ENCODE assay signal across 20 cellular contexts in genomic region chr3:190318666-190319065, GRCh38. TPM values are rescaled to one million over a fixed set of nuclear protein-coding genes. Genes with fewer than 3 reads are reported as not detected.
A peak's percentile ranks its signal among the peaks of the same experiment; 100 is the strongest.
DNase-seq lines count a peak whose midpoint lies in the region; ATAC-seq and TF ChIP-seq lines count a peak whose summit lies in the region.
"Had no signal": no experiment of that assay in that cellular context is flagged by ENCODE, and none has a peak within 500 bp of the region (broad histone marks: within the 10 kb centered on the region; RNA-seq: fewer than 3 reads in every experiment).

No MANE protein-coding gene starts in this region.

- H3K27ac ChIP-seq in body of pancreas: peak overlapping the region; percentile 37 to 86 (median 73)
- H3K27ac ChIP-seq in right lobe of liver: peak overlapping the region; percentile 93 to 98 (median 96)
- H3K27ac ChIP-seq: cardiac muscle cell, gastroesophageal sphincter, thyroid gland had no signal

- DNase-seq in Caki2 (ENCODE audit: low read depth): peak; percentile 70
- DNase-seq in GM13977 (ENCODE audit: low spot score): peak; percentile 33
- DNase-seq in body of pancreas: no peak
- DNase-seq in right lobe of liver: no peak
- DNase-seq in stimulated activated CD4-positive, alpha-beta T cell treated with anti-CD3 and anti-CD28 coated beads, Interleukin-4, amount 100 ng/mL, for 24 hours: no peak
- DNase-seq in stimulated activated CD4-positive, alpha-beta T cell treated with anti-CD3 and anti-CD28 coated beads, Interleukin-2, amount 100 ng/mL, for 24 hours: no peak
- DNase-seq in foreskin fibroblast: no peak
- no peak for DNase-seq in dermis blood vessel endothelial cell
- DNase-seq: BE2C; effector memory CD4-positive, alpha-beta T cell; Kasumi-1; mesendoderm; NCI-H1436; NCI-H524; stimulated activated CD4-positive, alpha-beta T cell treated with anti-CD3 and anti-CD28 coated beads, Interleukin-2, amount 100 ng/mL, for 48 hours; stimulated activated CD8-positive, alpha-beta memory T cell treated with anti-CD3 and anti-CD28 coated beads, Interleukin-4, amount 100 ng/mL, for 48 hours; thyroid gland had no signal

- ATAC-seq in body of pancreas (no peak), right lobe of liver (peak in 3 of 4 donors; percentile 1 to 8 (median 7))
- ATAC-seq: gastroesophageal sphincter, sciatic nerve had no signal

- peaks cover 38% of the 10 kb centered on the region for H3K4me1 ChIP-seq in body of pancreas
- peaks cover 0 to 34% (median 0%) of the 10 kb centered on the region in 4 donors for H3K4me1 ChIP-seq in right lobe of liver
- H3K4me1 ChIP-seq: BE2C had no signal

- H3K27me3 ChIP-seq in body of pancreas: no peaks in the 10 kb centered on the region
- H3K27me3 ChIP-seq in right lobe of liver: no peaks in the 10 kb centered on the region
- H3K27me3 ChIP-seq: thyroid gland had no signal

- in situ Hi-C loops in Caki2 (cut with HindIII; ENCODE audit: low pct_unique_long_range_greater_than_20kb, low sequenced_read_pairs): loop anchor here (25.0 kb wide), 1 partner anchor 356 kb away; no protein-coding TSS in a partner anchor
- in situ Hi-C loops in GM13977 (cut with MboI; ENCODE audit: low pct_unique_long_range_greater_than_20kb, low sequenced_read_pairs, unreplicated experiment): no loop called here

- no peak for TF ChIP-seq CTCF in GM13977 (IDR thresholded peaks at IDR 0.05; ENCODE audit: extremely low read depth, insufficient read depth, missing control alignments)
- TF ChIP-seq CTCF in body of pancreas (IDR thresholded peaks at IDR 0.05): no peak
- no peak for TF ChIP-seq CTCF in right lobe of liver (IDR thresholded peaks at IDR 0.05)
- TF ChIP-seq CTCF in foreskin fibroblast (IDR thresholded peaks at IDR 0.05; ENCODE audit: low read depth, low read length): no peak

- intact Hi-C loops in body of pancreas (cut with DNase I): no loop called here
- intact Hi-C loops in right lobe of liver (cut with DNase I): no loop called here

- H3K4me3 ChIP-seq in body of pancreas (peak overlapping the region in 1 of 2 donors; percentile 1), right lobe of liver (peak overlapping the region; percentile 73 to 83 (median 82)), foreskin fibroblast (ENCODE audit: low read depth in 1 of 2, low read length in 2 of 2) (no peak overlapping the region)
- H3K4me3 ChIP-seq: cardiac muscle cell, gastroesophageal sphincter, thyroid gland had no signal

- H3K9me3 ChIP-seq in body of pancreas: no peaks in the 10 kb centered on the region
- H3K9me3 ChIP-seq in right lobe of liver: no peaks in the 10 kb centered on the region
- H3K9me3 ChIP-seq: BE2C, gastroesophageal sphincter, thyroid gland had no signal

- WGBS in body of pancreas, 2 donors: 76 to 83% methylated on average over 5 of the region's 5 CpGs
- WGBS in right lobe of liver (ENCODE audit: insufficient coverage, low coverage, low lambda C conversion rate, missing lambda C conversion rate): 16% methylated on average over 5 of the region's 5 CpGs

- H3K36me3 ChIP-seq in body of pancreas (replicated peaks in 1 of 2; ENCODE audit: insufficient read depth in 1 of 2, low read depth in 2 of 2) (no peaks in the 10 kb centered on the region), right lobe of liver (no peaks in the 10 kb centered on the region)
- H3K36me3 ChIP-seq: BE2C, cardiac muscle cell, gastroesophageal sphincter, thyroid gland had no signal

- TF ChIP-seq POLR2A in body of pancreas (IDR thresholded peaks at IDR 0.05) (no peak), right lobe of liver (IDR thresholded peaks at IDR 0.05) (peak; percentile 34)

RNA-seq across cellular contexts. Expression of gene CLDN1, which starts 3.6 kb away (rescaled TPM):
- 129 and 151 TPM in 2 replicates for total RNA-seq in Caki2 (2014; rRNA removed; shearing (Covaris generic); ENCODE audit: low replicate concordance)
- 10 to 100 TPM; 33.3 to 57.9 TPM for total RNA-seq in body of pancreas
- 100 to 1,000 TPM in 5 of 6 experiments, 10 to 100 TPM in 1; 79.9 to 241 (median 135) TPM for total RNA-seq in right lobe of liver
- 0.68 and 0.79 TPM in 2 replicates for total RNA-seq in dermis blood vessel endothelial cell

Comparison
In these comparisons a context has a peak if more than half of its experiments do, and no peak if none do; other contexts are left out.
1. DNase-seq: peak in Caki2 (single experiment) and GM13977 (single experiment); none in body of pancreas (0 of 4), right lobe of liver (0 of 3), stimulated activated CD4-positive, alpha-beta T cell treated with anti-CD3 and anti-CD28 coated beads, Interleukin-4, amount 100 ng/mL, for 24 hours (single experiment), stimulated activated CD4-positive, alpha-beta T cell treated with anti-CD3 and anti-CD28 coated beads, Interleukin-2, amount 100 ng/mL, for 24 hours (0 of 2), foreskin fibroblast (0 of 2) and dermis blood vessel endothelial cell (single experiment).
2. H3K4me3 ChIP-seq: peak in right lobe of liver (3 of 3); none in foreskin fibroblast (0 of 2).
3. RNA of gene CLDN1, which starts 3.6 kb away (total RNA-seq): 129 to 151 TPM in Caki2, 79.9 to 241 TPM in right lobe of liver and 33.3 to 57.9 TPM in body of pancreas; 0.68 to 0.79 TPM in dermis blood vessel endothelial cell; every median in the first group is over 10 times any median in the second.